8 cellular contexts compared by ENCODE assay signal in the genomic region with DNA sequence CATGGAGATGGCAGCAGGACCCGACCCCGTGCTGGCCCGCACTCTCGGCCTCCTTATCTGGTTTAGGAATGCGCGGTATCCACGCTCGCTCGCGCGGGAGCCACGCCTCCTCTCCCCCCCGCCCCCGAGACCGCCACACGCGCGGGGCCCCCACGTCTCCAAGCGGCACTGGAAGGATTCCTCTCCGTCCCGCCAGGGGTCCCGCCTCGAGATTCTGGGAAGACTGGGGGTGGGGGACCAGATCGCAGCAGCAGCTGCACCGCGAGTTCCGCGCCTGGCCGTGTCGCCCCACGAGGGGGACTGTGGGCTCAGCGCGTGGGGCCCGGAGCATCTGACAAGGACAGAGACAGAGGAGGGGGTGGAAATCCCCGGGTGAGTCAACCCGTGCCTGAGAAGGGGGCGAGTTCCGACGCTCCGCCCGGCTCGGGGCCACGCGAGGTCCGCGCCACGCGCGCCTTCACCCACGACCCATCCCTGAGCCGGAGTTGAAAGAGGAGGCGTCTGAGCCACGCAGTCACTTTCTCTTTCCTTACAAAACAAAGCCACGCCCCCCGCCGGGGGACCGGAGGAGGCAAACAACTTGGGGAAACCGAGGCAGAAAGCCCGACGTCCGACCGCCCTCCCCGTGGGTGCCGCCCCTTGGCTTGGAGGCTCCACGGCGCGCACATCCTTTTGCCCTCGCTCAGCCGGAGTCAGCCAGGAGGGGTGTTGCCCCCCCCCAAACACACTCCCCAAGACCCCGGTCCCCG. TPM values are rescaled to one million over a fixed set of nuclear protein-coding genes. Genes with fewer than 3 reads are reported as not detected.
DNase-seq lines count a peak whose midpoint lies in the region; ATAC-seq and TF ChIP-seq lines count a peak whose summit lies in the region.

No MANE protein-coding gene starts in this region.

- H3K9me3 ChIP-seq in ascending aorta (no peaks in the 10 kb centered on the region), iPS-18c (ENCODE audit: control insufficient read depth, insufficient read depth, low read length) (no peaks in the 10 kb centered on the region)

- intact Hi-C loops in ascending aorta (cut with DNase I) = loop anchor here (2.0 kb wide), 1 partner anchor 20 kb away; no protein-coding TSS in a partner anchor

- H3K36me3 ChIP-seq in ascending aorta = no peaks in the 10 kb centered on the region

- TF ChIP-seq CTCF in ascending aorta (IDR thresholded peaks at IDR 0.05) = no peak

- peak overlapping the region; percentile 73 to 98 for H3K4me3 ChIP-seq in ascending aorta
- peak overlapping the region; percentile 76 for H3K4me3 ChIP-seq in iPS-18c (ENCODE audit: insufficient read depth, low read depth, low read length)

- peaks cover 3 to 13% of the 10 kb centered on the region in 2 donors for H3K4me1 ChIP-seq in ascending aorta

- ATAC-seq in SK-N-SH treated with all-trans-retinoic acid at 6 μM for 48 hours (peak; percentile 37), GM19328 (IDR thresholded peaks at IDR 0.05; ENCODE audit: unreplicated experiment) (no peak), HG02588 (IDR thresholded peaks at IDR 0.05; ENCODE audit: unreplicated experiment) (no peak)

- DNase-seq in NCI-H345 (lab: John Stamatoyannopoulos, UW) (peak; percentile 33), NCI-H345 treated with DMSO at 0.1 percent for 48 hours (lab: John Stamatoyannopoulos, UW; ENCODE audit: unreplicated experiment) (no peak), ascending aorta (ENCODE audit: low spot score in 2 of 2) (peak in 1 of 2 donors; percentile 75)
- peak; percentile 65 for DNase-seq in stimulated activated CD4-positive, alpha-beta T cell treated with anti-CD3 and anti-CD28 coated beads, Interleukin-12 subunit alpha, Interleukin-12 subunit beta, amount 100 ng/mL, for 4 hours

- H3K27ac ChIP-seq in ascending aorta = peak overlapping the region; percentile 51 to 86

- H3K27me3 ChIP-seq in ascending aorta = no peaks in the 10 kb centered on the region

TF ChIP-seq in SK-N-SH treated with all-trans-retinoic acid at 6 μM for 48 hours, 23 proteins besides CTCF, POLR2A, EP300 and RAD21:
- TF ChIP-seq, protein P1, sequence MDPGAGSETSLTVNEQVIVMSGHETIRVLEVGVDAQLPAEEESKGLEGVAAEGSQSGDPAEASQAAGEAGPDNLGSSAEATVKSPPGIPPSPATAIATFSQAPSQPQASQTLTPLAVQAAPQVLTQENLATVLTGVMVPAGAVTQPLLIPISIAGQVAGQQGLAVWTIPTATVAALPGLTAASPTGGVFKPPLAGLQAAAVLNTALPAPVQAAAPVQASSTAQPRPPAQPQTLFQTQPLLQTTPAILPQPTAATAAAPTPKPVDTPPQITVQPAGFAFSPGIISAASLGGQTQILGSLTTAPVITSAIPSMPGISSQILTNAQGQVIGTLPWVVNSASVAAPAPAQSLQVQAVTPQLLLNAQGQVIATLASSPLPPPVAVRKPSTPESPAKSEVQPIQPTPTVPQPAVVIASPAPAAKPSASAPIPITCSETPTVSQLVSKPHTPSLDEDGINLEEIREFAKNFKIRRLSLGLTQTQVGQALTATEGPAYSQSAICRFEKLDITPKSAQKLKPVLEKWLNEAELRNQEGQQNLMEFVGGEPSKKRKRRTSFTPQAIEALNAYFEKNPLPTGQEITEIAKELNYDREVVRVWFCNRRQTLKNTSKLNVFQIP (CRISPR knock-in tag; IDR thresholded peaks at IDR 0.05; ENCODE audit: borderline replicate concordance, low read depth) = no peak
- no peak for TF ChIP-seq ZC3H10 (CRISPR knock-in tag; IDR thresholded peaks at IDR 0.05)

RNA-seq across cellular contexts. Expression of gene S1PR2, which starts 0.8 kb away (rescaled TPM):
- total RNA-seq in ascending aorta = 24.3 TPM

RNA-seq across cellular contexts. Expression of gene MRPL4, which starts 21.7 kb away (rescaled TPM):
- total RNA-seq in ascending aorta = 72.9 TPM

RNA-seq across cellular contexts. Expression of gene DNMT1, which starts 35.6 kb away (rescaled TPM):
- 54.0 TPM for total RNA-seq in ascending aorta

RNA-seq across cellular contexts. Expression of gene ICAM1, which starts 40.6 kb away (rescaled TPM):
- 74.8 TPM for total RNA-seq in ascending aorta

RNA-seq across cellular contexts. Expression of gene ICAM4, which starts 56.4 kb away (rescaled TPM):
- total RNA-seq in ascending aorta = not detected
